In the genomic region with DNA sequence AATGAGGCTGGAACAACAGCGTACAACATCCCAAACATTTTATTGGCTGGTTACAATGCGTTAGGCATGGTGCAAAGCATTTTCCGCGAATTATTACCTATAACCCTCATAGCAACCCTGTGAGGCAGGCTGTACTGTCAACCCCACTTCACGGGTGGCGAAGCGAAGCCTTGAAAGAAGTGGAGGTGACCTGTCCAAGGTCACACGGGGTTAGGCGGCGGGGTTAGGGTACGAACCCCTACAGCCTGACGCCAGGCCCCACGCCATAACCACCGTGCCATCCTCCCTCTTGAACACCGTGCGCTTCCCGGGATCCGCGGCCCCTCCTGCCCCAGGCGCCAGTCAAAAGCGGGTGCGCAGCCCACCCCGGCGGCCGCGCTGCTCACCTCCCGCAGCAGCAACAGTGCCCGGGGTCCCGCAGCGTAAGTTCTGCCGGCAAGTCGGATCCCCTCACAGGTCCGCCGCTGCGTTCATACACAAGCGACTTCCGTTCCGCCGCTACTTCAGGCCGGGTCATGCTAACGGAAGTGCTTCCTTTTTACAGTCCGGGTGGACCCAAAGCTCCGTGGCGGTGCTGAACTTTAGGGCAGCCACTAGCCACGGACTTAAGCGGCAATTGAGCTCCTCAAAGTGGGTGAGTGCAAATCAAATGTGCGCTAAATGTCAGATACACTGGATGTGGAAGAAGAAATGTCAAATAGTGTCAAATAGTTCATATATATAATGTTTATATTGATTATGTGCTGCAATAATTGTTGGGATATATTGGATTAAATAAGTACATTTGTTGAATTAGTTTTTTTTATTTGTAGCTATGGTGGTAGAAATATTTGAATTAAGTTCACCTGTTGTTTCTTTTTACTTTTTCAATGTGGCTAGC, we compare ENCODE assay signal across 1 cellular context.
TF ChIP-seq lines count a peak whose summit lies in the region.

A gene with protein sequence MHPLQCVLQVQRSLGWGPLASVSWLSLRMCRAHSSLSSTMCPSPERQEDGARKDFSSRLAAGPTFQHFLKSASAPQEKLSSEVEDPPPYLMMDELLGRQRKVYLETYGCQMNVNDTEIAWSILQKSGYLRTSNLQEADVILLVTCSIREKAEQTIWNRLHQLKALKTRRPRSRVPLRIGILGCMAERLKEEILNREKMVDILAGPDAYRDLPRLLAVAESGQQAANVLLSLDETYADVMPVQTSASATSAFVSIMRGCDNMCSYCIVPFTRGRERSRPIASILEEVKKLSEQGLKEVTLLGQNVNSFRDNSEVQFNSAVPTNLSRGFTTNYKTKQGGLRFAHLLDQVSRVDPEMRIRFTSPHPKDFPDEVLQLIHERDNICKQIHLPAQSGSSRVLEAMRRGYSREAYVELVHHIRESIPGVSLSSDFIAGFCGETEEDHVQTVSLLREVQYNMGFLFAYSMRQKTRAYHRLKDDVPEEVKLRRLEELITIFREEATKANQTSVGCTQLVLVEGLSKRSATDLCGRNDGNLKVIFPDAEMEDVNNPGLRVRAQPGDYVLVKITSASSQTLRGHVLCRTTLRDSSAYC (minus strand): TSS at position 478 of the 880 bp plus-strand sequence. CDS start 4,455 bp downstream, outside the sequence.

TF ChIP-seq in HEK293, 187 proteins besides CTCF, POLR2A, EP300 and RAD21 (continued from another document and continues in another):
- TF ChIP-seq, protein P1, sequence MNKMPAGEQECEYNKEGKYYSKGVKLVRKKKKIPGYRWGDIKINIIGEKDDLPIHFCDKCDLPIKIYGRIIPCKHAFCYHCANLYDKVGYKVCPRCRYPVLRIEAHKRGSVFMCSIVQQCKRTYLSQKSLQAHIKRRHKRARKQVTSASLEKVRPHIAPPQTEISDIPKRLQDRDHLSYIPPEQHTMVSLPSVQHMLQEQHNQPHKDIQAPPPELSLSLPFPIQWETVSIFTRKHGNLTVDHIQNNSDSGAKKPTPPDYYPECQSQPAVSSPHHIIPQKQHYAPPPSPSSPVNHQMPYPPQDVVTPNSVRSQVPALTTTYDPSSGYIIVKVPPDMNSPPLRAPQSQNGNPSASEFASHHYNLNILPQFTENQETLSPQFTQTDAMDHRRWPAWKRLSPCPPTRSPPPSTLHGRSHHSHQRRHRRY (tag by site-specific recombination; IDR thresholded peaks at IDR 0.05) = peak; percentile 71; the same call in 1 of the 2 replicates
- no peak for TF ChIP-seq HOXC10 (CRISPR knock-in tag; IDR thresholded peaks at IDR 0.05)
- peak; percentile 53 for TF ChIP-seq GLIS2 (tag by site-specific recombination; IDR thresholded peaks at IDR 0.05)
- no peak for TF ChIP-seq MEIS1 (CRISPR knock-in tag; IDR thresholded peaks at IDR 0.05; ENCODE audit: borderline replicate concordance)
- peak; percentile 33; the same call in 1 of the 2 replicates for TF ChIP-seq GLIS1 (tag by site-specific recombination; IDR thresholded peaks at IDR 0.05)
- TF ChIP-seq, protein P2, sequence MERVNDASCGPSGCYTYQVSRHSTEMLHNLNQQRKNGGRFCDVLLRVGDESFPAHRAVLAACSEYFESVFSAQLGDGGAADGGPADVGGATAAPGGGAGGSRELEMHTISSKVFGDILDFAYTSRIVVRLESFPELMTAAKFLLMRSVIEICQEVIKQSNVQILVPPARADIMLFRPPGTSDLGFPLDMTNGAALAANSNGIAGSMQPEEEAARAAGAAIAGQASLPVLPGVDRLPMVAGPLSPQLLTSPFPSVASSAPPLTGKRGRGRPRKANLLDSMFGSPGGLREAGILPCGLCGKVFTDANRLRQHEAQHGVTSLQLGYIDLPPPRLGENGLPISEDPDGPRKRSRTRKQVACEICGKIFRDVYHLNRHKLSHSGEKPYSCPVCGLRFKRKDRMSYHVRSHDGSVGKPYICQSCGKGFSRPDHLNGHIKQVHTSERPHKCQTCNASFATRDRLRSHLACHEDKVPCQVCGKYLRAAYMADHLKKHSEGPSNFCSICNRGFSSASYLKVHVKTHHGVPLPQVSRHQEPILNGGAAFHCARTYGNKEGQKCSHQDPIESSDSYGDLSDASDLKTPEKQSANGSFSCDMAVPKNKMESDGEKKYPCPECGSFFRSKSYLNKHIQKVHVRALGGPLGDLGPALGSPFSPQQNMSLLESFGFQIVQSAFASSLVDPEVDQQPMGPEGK (tag by site-specific recombination; IDR thresholded peaks at IDR 0.05) = no peak
- peak; percentile 73; the same call in 1 of the 2 replicates for TF ChIP-seq ZEB2 (tag by site-specific recombination; IDR thresholded peaks at IDR 0.05)
- no peak for TF ChIP-seq ZNF311 (tag by site-specific recombination; IDR thresholded peaks at IDR 0.05; ENCODE audit: borderline replicate concordance)
- TF ChIP-seq ZNF623 (tag by site-specific recombination; IDR thresholded peaks at IDR 0.05) = no peak
- no peak for TF ChIP-seq ZNF174 (tag by site-specific recombination; IDR thresholded peaks at IDR 0.05)
- TF ChIP-seq ZNF701 (tag by site-specific recombination; IDR thresholded peaks at IDR 0.05) = no peak
- TF ChIP-seq ZBTB48 (tag by site-specific recombination; IDR thresholded peaks at IDR 0.05) = peak; percentile 94
- TF ChIP-seq SCRT1 (tag by site-specific recombination; IDR thresholded peaks at IDR 0.05; ENCODE audit: borderline replicate concordance) = no peak
- peak; percentile 59; the same call in 1 of the 2 replicates for TF ChIP-seq ZNF146 (tag by site-specific recombination; IDR thresholded peaks at IDR 0.05)
- no peak for TF ChIP-seq ZNF133 (tag by site-specific recombination; IDR thresholded peaks at IDR 0.05)
- TF ChIP-seq, protein P3, sequence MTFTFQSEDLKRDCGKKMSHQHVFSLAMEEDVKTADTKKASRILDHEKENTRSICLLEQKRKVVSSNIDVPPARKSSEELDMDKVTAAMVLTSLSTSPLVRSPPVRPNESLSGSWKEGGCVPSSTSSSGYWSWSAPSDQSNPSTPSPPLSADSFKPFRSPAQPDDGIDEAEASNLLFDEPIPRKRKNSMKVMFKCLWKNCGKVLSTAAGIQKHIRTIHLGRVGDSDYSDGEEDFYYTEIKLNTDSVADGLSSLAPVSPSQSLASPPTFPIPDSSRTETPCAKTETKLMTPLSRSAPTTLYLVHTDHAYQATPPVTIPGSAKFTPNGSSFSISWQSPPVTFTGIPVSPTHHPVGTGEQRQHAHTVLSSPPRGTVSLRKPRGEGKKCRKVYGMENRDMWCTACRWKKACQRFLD (tag by site-specific recombination; IDR thresholded peaks at IDR 0.05) = no peak
- TF ChIP-seq ZNF624 (tag by site-specific recombination; IDR thresholded peaks at IDR 0.05) = no peak
- TF ChIP-seq, protein P4, sequence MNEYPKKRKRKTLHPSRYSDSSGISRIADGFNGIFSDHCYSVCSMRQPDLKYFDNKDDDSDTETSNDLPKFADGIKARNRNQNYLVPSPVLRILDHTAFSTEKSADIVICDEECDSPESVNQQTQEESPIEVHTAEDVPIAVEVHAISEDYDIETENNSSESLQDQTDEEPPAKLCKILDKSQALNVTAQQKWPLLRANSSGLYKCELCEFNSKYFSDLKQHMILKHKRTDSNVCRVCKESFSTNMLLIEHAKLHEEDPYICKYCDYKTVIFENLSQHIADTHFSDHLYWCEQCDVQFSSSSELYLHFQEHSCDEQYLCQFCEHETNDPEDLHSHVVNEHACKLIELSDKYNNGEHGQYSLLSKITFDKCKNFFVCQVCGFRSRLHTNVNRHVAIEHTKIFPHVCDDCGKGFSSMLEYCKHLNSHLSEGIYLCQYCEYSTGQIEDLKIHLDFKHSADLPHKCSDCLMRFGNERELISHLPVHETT (tag by site-specific recombination; IDR thresholded peaks at IDR 0.05) = peak; percentile 99
- no peak for TF ChIP-seq ZNF658 (tag by site-specific recombination; IDR thresholded peaks at IDR 0.05)
- TF ChIP-seq, protein P5, sequence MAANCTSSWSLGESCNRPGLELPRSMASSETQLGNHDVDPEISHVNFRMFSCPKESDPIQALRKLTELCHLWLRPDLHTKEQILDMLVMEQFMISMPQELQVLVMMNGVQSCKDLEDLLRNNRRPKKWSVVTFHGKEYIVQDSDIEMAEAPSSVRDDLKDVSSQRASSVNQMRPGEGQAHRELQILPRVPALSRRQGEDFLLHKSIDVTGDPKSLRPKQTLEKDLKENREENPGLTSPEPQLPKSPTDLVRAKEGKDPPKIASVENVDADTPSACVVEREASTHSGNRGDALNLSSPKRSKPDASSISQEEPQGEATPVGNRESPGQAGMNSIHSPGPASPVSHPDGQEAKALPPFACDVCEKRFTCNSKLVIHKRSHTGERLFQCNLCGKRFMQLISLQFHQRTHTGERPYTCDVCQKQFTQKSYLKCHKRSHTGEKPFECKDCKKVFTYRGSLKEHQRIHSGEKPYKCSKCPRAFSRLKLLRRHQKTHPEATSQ (tag by site-specific recombination; IDR thresholded peaks at IDR 0.05) = peak; percentile 99
- TF ChIP-seq ZNF324 (tag by site-specific recombination; IDR thresholded peaks at IDR 0.05) = peak; percentile 94
- peak; percentile 99 for TF ChIP-seq ZNF391 (tag by site-specific recombination; IDR thresholded peaks at IDR 0.05; ENCODE audit: borderline replicate concordance, low read depth)
- TF ChIP-seq ZNF837 (tag by site-specific recombination; IDR thresholded peaks at IDR 0.05) = 0 out of 2 replicates have a peak, but pooled peaks have one; percentile 70
- TF ChIP-seq SP3 (tag by site-specific recombination; IDR thresholded peaks at IDR 0.05) = peak; percentile 67
- TF ChIP-seq ZNF654 (tag by site-specific recombination; IDR thresholded peaks at IDR 0.05; ENCODE audit: low read depth) = peak; percentile 24; the same call in 1 of the 2 replicates
- no peak for TF ChIP-seq GLI4 (tag by site-specific recombination; IDR thresholded peaks at IDR 0.05)
- TF ChIP-seq MZF1 (tag by site-specific recombination; IDR thresholded peaks at IDR 0.05; ENCODE audit: borderline replicate concordance) = peak; percentile 79; the same call in 1 of the 2 replicates
- TF ChIP-seq SALL2 (tag by site-specific recombination; IDR thresholded peaks at IDR 0.05; ENCODE audit: borderline replicate concordance) = no peak
- TF ChIP-seq, protein P6, sequence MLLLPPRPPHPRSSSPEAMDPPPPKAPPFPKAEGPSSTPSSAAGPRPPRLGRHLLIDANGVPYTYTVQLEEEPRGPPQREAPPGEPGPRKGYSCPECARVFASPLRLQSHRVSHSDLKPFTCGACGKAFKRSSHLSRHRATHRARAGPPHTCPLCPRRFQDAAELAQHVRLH (tag by site-specific recombination; IDR thresholded peaks at IDR 0.05) = no peak; the same call in 1 of the 2 replicates
- TF ChIP-seq YY2 (tag by site-specific recombination; IDR thresholded peaks at IDR 0.05) = peak; percentile 90
- TF ChIP-seq, protein P7, sequence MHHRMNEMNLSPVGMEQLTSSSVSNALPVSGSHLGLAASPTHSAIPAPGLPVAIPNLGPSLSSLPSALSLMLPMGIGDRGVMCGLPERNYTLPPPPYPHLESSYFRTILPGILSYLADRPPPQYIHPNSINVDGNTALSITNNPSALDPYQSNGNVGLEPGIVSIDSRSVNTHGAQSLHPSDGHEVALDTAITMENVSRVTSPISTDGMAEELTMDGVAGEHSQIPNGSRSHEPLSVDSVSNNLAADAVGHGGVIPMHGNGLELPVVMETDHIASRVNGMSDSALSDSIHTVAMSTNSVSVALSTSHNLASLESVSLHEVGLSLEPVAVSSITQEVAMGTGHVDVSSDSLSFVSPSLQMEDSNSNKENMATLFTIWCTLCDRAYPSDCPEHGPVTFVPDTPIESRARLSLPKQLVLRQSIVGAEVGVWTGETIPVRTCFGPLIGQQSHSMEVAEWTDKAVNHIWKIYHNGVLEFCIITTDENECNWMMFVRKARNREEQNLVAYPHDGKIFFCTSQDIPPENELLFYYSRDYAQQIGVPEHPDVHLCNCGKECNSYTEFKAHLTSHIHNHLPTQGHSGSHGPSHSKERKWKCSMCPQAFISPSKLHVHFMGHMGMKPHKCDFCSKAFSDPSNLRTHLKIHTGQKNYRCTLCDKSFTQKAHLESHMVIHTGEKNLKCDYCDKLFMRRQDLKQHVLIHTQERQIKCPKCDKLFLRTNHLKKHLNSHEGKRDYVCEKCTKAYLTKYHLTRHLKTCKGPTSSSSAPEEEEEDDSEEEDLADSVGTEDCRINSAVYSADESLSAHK (tag by site-specific recombination; IDR thresholded peaks at IDR 0.05) = peak; percentile 46; the same call in 1 of the 2 replicates
- TF ChIP-seq ZNF560 (tag by site-specific recombination; IDR thresholded peaks at IDR 0.05; ENCODE audit: borderline replicate concordance) = no peak
- no peak for TF ChIP-seq ZNF274 (IDR thresholded peaks at IDR 0.05; ENCODE audit: low read length)
- no peak for TF ChIP-seq ZNF274 (tag by site-specific recombination; IDR thresholded peaks at IDR 0.05; ENCODE audit: borderline replicate concordance)
- TF ChIP-seq, protein P8, sequence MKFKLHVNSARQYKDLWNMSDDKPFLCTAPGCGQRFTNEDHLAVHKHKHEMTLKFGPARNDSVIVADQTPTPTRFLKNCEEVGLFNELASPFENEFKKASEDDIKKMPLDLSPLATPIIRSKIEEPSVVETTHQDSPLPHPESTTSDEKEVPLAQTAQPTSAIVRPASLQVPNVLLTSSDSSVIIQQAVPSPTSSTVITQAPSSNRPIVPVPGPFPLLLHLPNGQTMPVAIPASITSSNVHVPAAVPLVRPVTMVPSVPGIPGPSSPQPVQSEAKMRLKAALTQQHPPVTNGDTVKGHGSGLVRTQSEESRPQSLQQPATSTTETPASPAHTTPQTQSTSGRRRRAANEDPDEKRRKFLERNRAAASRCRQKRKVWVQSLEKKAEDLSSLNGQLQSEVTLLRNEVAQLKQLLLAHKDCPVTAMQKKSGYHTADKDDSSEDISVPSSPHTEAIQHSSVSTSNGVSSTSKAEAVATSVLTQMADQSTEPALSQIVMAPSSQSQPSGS (tag by site-specific recombination; IDR thresholded peaks at IDR 0.05; ENCODE audit: low read depth) = no peak
- no peak for TF ChIP-seq ZNF211 (tag by site-specific recombination; IDR thresholded peaks at IDR 0.05; ENCODE audit: low read depth)
- no peak for TF ChIP-seq ZNF473 (tag by site-specific recombination; IDR thresholded peaks at IDR 0.05)
- no peak for TF ChIP-seq ZNF830 (tag by site-specific recombination; IDR thresholded peaks at IDR 0.05; ENCODE audit: low read depth)
- TF ChIP-seq ZNF114 (tag by site-specific recombination; IDR thresholded peaks at IDR 0.05) = no peak
- no peak for TF ChIP-seq ZNF585B (tag by site-specific recombination; IDR thresholded peaks at IDR 0.05)
- no peak for TF ChIP-seq ZNF48 (tag by site-specific recombination; IDR thresholded peaks at IDR 0.05)
- TF ChIP-seq ZNF514 (tag by site-specific recombination; IDR thresholded peaks at IDR 0.05) = no peak
- TF ChIP-seq, protein P9, sequence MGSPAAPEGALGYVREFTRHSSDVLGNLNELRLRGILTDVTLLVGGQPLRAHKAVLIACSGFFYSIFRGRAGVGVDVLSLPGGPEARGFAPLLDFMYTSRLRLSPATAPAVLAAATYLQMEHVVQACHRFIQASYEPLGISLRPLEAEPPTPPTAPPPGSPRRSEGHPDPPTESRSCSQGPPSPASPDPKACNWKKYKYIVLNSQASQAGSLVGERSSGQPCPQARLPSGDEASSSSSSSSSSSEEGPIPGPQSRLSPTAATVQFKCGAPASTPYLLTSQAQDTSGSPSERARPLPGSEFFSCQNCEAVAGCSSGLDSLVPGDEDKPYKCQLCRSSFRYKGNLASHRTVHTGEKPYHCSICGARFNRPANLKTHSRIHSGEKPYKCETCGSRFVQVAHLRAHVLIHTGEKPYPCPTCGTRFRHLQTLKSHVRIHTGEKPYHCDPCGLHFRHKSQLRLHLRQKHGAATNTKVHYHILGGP (tag by site-specific recombination; IDR thresholded peaks at IDR 0.05) = no peak
